1 cellular context compared by ENCODE assay signal in genomic region chr16:53054670-53055485, GRCh38.
TF ChIP-seq lines count a peak whose summit lies in the region.

Gene CHD9, plus strand, starts transcription at chr16:53054991. Its CDS starts 101,099 bp downstream, at chr16:53156090.

TF ChIP-seq in GM23338, 12 proteins besides CTCF, POLR2A, EP300 and RAD21 (continued from another document):
- no peak for TF ChIP-seq ZNF462 (CRISPR knock-in tag; IDR thresholded peaks at IDR 0.05)
- no peak for TF ChIP-seq EZH2 (IDR thresholded peaks at IDR 0.05; ENCODE audit: low read depth, unreplicated experiment)
